In the genomic region with DNA sequence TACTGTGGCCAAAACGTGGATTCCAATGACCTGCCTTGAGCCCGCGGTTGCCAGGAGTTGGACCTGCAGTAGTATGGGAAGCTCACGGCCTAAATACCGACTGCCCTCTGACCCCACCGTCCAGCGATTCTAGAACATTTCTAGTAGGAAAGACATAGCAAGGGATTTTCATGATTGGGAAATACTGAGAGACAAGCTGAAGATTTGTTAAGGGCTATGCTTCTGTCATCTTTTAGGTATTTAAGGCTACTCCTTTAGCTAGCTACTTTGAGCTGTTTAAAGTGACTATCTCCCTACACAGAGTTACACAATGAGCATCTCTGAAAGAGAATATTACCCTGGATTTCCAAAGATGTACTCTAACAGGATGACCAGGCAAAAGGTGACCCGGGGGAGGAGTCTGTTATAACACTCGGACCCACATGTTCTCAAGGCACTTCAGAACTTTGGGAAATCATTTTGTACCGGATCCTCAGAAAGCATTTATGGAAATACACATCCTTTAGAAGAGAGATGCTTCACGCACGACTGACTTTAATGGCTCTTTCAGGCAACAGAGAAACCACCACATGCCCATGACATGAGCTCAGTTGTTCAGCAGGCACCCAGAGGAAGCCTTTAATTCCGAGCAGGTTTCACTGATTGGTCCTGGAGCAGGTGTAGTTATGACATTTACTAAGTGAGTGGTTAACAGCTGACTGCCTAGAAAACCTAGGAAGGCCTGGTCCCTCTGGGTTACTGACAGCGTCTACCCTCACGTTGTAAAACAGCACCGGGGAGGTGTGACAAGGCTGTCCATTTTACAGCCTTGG, we compare ENCODE assay signal across 1 cellular context.
TF ChIP-seq lines count a peak whose summit lies in the region.

No MANE protein-coding gene starts in this region.

TF ChIP-seq in HEK293T, 16 proteins besides CTCF, POLR2A, EP300 and RAD21 (continued from another document):
- TF ChIP-seq TARDBP (IDR thresholded peaks at IDR 0.05), result no peak
- TF ChIP-seq L3MBTL2 (conservative IDR thresholded peaks at IDR 0.05), result no peak
- TF ChIP-seq FOXM1 (IDR thresholded peaks at IDR 0.05; ENCODE audit: borderline replicate concordance), result no peak
- TF ChIP-seq NFRKB (IDR thresholded peaks at IDR 0.05), result no peak
- no peak for TF ChIP-seq FOXA1 (IDR thresholded peaks at IDR 0.05)
